27 cellular contexts compared by ENCODE assay signal in genomic region chr7:43204081-43204480, GRCh38.
DNase-seq lines count a peak whose midpoint lies in the region; ATAC-seq, FAIRE-seq and TF ChIP-seq lines count a peak whose summit lies in the region.
"Had no signal": no experiment of that assay in that cellular context is flagged by ENCODE, and none has a peak within 500 bp of the region (broad histone marks: within the 10 kb centered on the region; RNA-seq: fewer than 3 reads in every experiment).

No MANE protein-coding gene starts in this region.

- peak overlapping the region; percentile 79 for H3K27ac ChIP-seq in ACC112 (ENCODE audit: low read depth, low read length)
- H3K27ac ChIP-seq: coronary artery, lower lobe of right lung, WERI-Rb-1 had no signal

- H3K36me3 ChIP-seq in ACC112 (ENCODE audit: insufficient read depth, low read length): no peaks in the 10 kb centered on the region
- H3K36me3 ChIP-seq: lower lobe of right lung, MG63, WERI-Rb-1 had no signal

- H3K4me3 ChIP-seq in ACC112 (ENCODE audit: low read depth, low read length): peak overlapping the region; percentile 34; the same call in 1 of the 2 replicates
- H3K4me3 ChIP-seq: coronary artery, lower lobe of right lung, MG63 had no signal

- CTCF ChIA-PET in activated CD4-positive, alpha-beta memory T cell treated with anti-CD3 and anti-CD28 coated beads, Interleukin-2, amount 10 ng/mL, durations not matched to agents 7 days and 5 days (lab: Charles Lee): no interaction called here

- no peak overlapping the region for H3K4me3 Mint-ChIP-seq in HFFc6
- H3K4me3 Mint-ChIP-seq in activated CD4-positive, alpha-beta memory T cell treated with anti-CD3 and anti-CD28 coated beads, Interleukin-2, amount 10 ng/mL, durations not matched to agents 7 days and 5 days: no peak overlapping the region
- H3K4me3 Mint-ChIP-seq in natural killer cell treated with Interleukin-12 subunit alpha and Interleukin-12 subunit beta and Interleukin-15 and Interleukin-18, amount 100 ng/mL, for 72 hours: no peak overlapping the region
- H3K4me3 Mint-ChIP-seq: activated naive CD8-positive, alpha-beta T cell treated with anti-CD3 and anti-CD28 coated beads for 36 hours; activated T-cell treated with anti-CD3 and anti-CD28 coated beads, Interleukin-2, amount 50 U/mL, for 72 hours; naive thymus-derived CD8-positive, alpha-beta T cell; stimulated activated naive B cell treated with anti-CD40 and anti-IgM and Interleukin-4, amounts not matched to agents 10 μg/mL and 1 μg/mL and 100 μg/mL, for 72 hours had no signal

- DNase-seq in HFFc6: peak; percentile 51
- peak; percentile 24 for DNase-seq in brain pericyte (ENCODE audit: low read depth, low spot score)
- peak; percentile 75 for DNase-seq in iris pigment epithelial cell (ENCODE audit: low read depth)
- DNase-seq in activated CD4-positive, alpha-beta memory T cell treated with anti-CD3 and anti-CD28 coated beads, Interleukin-2, amount 10 ng/mL, durations not matched to agents 7 days and 5 days: no peak
- DNase-seq in DMS114 treated with DMSO at 0.1 percent for 48 hours (lab: John Stamatoyannopoulos, UW; ENCODE audit: unreplicated experiment): no peak
- DNase-seq in urothelium cell line (ENCODE audit: low spot score): no peak
- no peak for DNase-seq in natural killer cell treated with Interleukin-12 subunit alpha and Interleukin-12 subunit beta and Interleukin-15 and Interleukin-18, amount 100 ng/mL, for 72 hours (ENCODE audit: low spot score)
- DNase-seq: ACHN; activated naive CD8-positive, alpha-beta T cell treated with anti-CD3 and anti-CD28 coated beads for 36 hours; activated T-cell treated with anti-CD3 and anti-CD28 coated beads, Interleukin-2, amount 50 U/mL, for 72 hours; Caco-2; head of caudate nucleus; lower lobe of right lung; MG63; naive thymus-derived CD8-positive, alpha-beta T cell; NCI-H1694; NCI-H345; SHP77; stimulated activated naive B cell treated with anti-CD40 and anti-IgM and Interleukin-4, amounts not matched to agents 10 μg/mL and 1 μg/mL and 100 μg/mL, for 72 hours; trophoblast cell; WERI-Rb-1 had no signal

- no peak for FAIRE-seq in urothelium cell line (lab: Jason Lieb, UNC)
- FAIRE-seq: endothelial cell of umbilical vein, G401.6, GM12892 had no signal

- ATAC-seq in natural killer cell treated with Interleukin-12 subunit alpha and Interleukin-12 subunit beta and Interleukin-15 and Interleukin-18, amount 100 ng/mL, for 72 hours: no peak
- ATAC-seq: activated T-cell treated with anti-CD3 and anti-CD28 coated beads, Interleukin-2, amount 50 U/mL, for 72 hours; lower lobe of right lung; naive thymus-derived CD8-positive, alpha-beta T cell; stimulated activated naive B cell treated with anti-CD40 and anti-IgM and Interleukin-4, amounts not matched to agents 10 μg/mL and 1 μg/mL and 100 μg/mL, for 72 hours had no signal

- peaks cover 4% of the 10 kb centered on the region; the same call in 1 of the 2 replicates for H3K36me3 Mint-ChIP-seq in HFFc6 (ENCODE audit: low read depth)
- no peaks in the 10 kb centered on the region for H3K36me3 Mint-ChIP-seq in activated CD4-positive, alpha-beta memory T cell treated with anti-CD3 and anti-CD28 coated beads, Interleukin-2, amount 10 ng/mL, durations not matched to agents 7 days and 5 days (ENCODE audit: low read depth)
- no peaks in the 10 kb centered on the region for H3K36me3 Mint-ChIP-seq in natural killer cell treated with Interleukin-12 subunit alpha and Interleukin-12 subunit beta and Interleukin-15 and Interleukin-18, amount 100 ng/mL, for 72 hours
- H3K36me3 Mint-ChIP-seq: activated naive CD8-positive, alpha-beta T cell treated with anti-CD3 and anti-CD28 coated beads for 36 hours; naive thymus-derived CD8-positive, alpha-beta T cell; stimulated activated naive B cell treated with anti-CD40 and anti-IgM and Interleukin-4, amounts not matched to agents 10 μg/mL and 1 μg/mL and 100 μg/mL, for 72 hours had no signal

- TF ChIP-seq CTCF in HFFc6 (IDR thresholded peaks at IDR 0.05): no peak

- H2AFZ ChIP-seq in ACC112 (ENCODE audit: low read length, unreplicated experiment): no peak overlapping the region

- no peaks in the 10 kb centered on the region for H3K9me3 Mint-ChIP-seq in HFFc6
- H3K9me3 Mint-ChIP-seq in activated CD4-positive, alpha-beta memory T cell treated with anti-CD3 and anti-CD28 coated beads, Interleukin-2, amount 10 ng/mL, durations not matched to agents 7 days and 5 days: no peaks in the 10 kb centered on the region
- no peaks in the 10 kb centered on the region for H3K9me3 Mint-ChIP-seq in natural killer cell treated with Interleukin-12 subunit alpha and Interleukin-12 subunit beta and Interleukin-15 and Interleukin-18, amount 100 ng/mL, for 72 hours
- H3K9me3 Mint-ChIP-seq: activated naive CD8-positive, alpha-beta T cell treated with anti-CD3 and anti-CD28 coated beads for 36 hours; activated T-cell treated with anti-CD3 and anti-CD28 coated beads, Interleukin-2, amount 50 U/mL, for 72 hours; naive thymus-derived CD8-positive, alpha-beta T cell; stimulated activated naive B cell treated with anti-CD40 and anti-IgM and Interleukin-4, amounts not matched to agents 10 μg/mL and 1 μg/mL and 100 μg/mL, for 72 hours had no signal

- H3K27me3 ChIP-seq in ACC112 (ENCODE audit: insufficient read depth, low read length): no peaks in the 10 kb centered on the region
- H3K27me3 ChIP-seq: MG63 had no signal

- H3K79me2 ChIP-seq in ACC112 (ENCODE audit: control insufficient read depth, insufficient read depth, low read length, unreplicated experiment): no peaks in the 10 kb centered on the region

- POLR2A ChIA-PET in activated CD4-positive, alpha-beta memory T cell treated with anti-CD3 and anti-CD28 coated beads, Interleukin-2, amount 10 ng/mL, durations not matched to agents 7 days and 5 days (lab: Charles Lee): no interaction called here

- H3K4me1 ChIP-seq in ACC112 (ENCODE audit: control insufficient read depth, insufficient read depth, low read length, unreplicated experiment): peaks cover 41% of the 10 kb centered on the region
- H3K4me1 ChIP-seq: Caco-2, lower lobe of right lung had no signal

- peak overlapping the region; percentile 56 for H3K27ac Mint-ChIP-seq in HFFc6
- H3K27ac Mint-ChIP-seq in activated CD4-positive, alpha-beta memory T cell treated with anti-CD3 and anti-CD28 coated beads, Interleukin-2, amount 10 ng/mL, durations not matched to agents 7 days and 5 days: no peak overlapping the region
- H3K27ac Mint-ChIP-seq in natural killer cell treated with Interleukin-12 subunit alpha and Interleukin-12 subunit beta and Interleukin-15 and Interleukin-18, amount 100 ng/mL, for 72 hours: no peak overlapping the region
- H3K27ac Mint-ChIP-seq: activated naive CD8-positive, alpha-beta T cell treated with anti-CD3 and anti-CD28 coated beads for 36 hours; activated T-cell treated with anti-CD3 and anti-CD28 coated beads, Interleukin-2, amount 50 U/mL, for 72 hours; naive thymus-derived CD8-positive, alpha-beta T cell; progenitor cell of endocrine pancreas; stimulated activated naive B cell treated with anti-CD40 and anti-IgM and Interleukin-4, amounts not matched to agents 10 μg/mL and 1 μg/mL and 100 μg/mL, for 72 hours had no signal

- H3K4me1 Mint-ChIP-seq in HFFc6 (ENCODE audit: low read depth): peaks cover 11% of the 10 kb centered on the region
- H3K4me1 Mint-ChIP-seq in activated CD4-positive, alpha-beta memory T cell treated with anti-CD3 and anti-CD28 coated beads, Interleukin-2, amount 10 ng/mL, durations not matched to agents 7 days and 5 days: no peaks in the 10 kb centered on the region
- H3K4me1 Mint-ChIP-seq in natural killer cell treated with Interleukin-12 subunit alpha and Interleukin-12 subunit beta and Interleukin-15 and Interleukin-18, amount 100 ng/mL, for 72 hours (ENCODE audit: low read depth in 2 of 2): no peaks in the 10 kb centered on the region
- H3K4me1 Mint-ChIP-seq: activated naive CD8-positive, alpha-beta T cell treated with anti-CD3 and anti-CD28 coated beads for 36 hours; naive thymus-derived CD8-positive, alpha-beta T cell; stimulated activated naive B cell treated with anti-CD40 and anti-IgM and Interleukin-4, amounts not matched to agents 10 μg/mL and 1 μg/mL and 100 μg/mL, for 72 hours had no signal

- peaks cover 1% of the 10 kb centered on the region; the same call in 1 of the 2 replicates for H3K27me3 Mint-ChIP-seq in HFFc6 (ENCODE audit: insufficient read depth)
- peaks cover 5% of the 10 kb centered on the region for H3K27me3 Mint-ChIP-seq in activated CD4-positive, alpha-beta memory T cell treated with anti-CD3 and anti-CD28 coated beads, Interleukin-2, amount 10 ng/mL, durations not matched to agents 7 days and 5 days
- peaks cover 12 to 36% of the 10 kb centered on the region in 2 donors for H3K27me3 Mint-ChIP-seq in natural killer cell treated with Interleukin-12 subunit alpha and Interleukin-12 subunit beta and Interleukin-15 and Interleukin-18, amount 100 ng/mL, for 72 hours

Comparison
In these comparisons a context has a peak if more than half of its experiments do, and no peak if none do; other contexts are left out.
1. DNase-seq: peak in HFFc6 (single experiment), brain pericyte (single experiment) and iris pigment epithelial cell (single experiment); none in activated CD4-positive, alpha-beta memory T cell treated with anti-CD3 and anti-CD28 coated beads, Interleukin-2, amount 10 ng/mL, durations not matched to agents 7 days and 5 days (single experiment), DMS114 treated with DMSO at 0.1 percent for 48 hours (single experiment), urothelium cell line (single experiment) and natural killer cell treated with Interleukin-12 subunit alpha and Interleukin-12 subunit beta and Interleukin-15 and Interleukin-18, amount 100 ng/mL, for 72 hours (single experiment).